ENCODE assay signal across 12 cellular contexts in genomic region chr17:38654411-38655398, GRCh38. TPM values are rescaled to one million over a fixed set of nuclear protein-coding genes. Genes with fewer than 3 reads are reported as not detected.
DNase-seq lines count a peak whose midpoint lies in the region; ATAC-seq and TF ChIP-seq lines count a peak whose summit lies in the region.
"Had no signal": no experiment of that assay in that cellular context is flagged by ENCODE, and none has a peak within 500 bp of the region (broad histone marks: within the 10 kb centered on the region; RNA-seq: fewer than 3 reads in every experiment).

No MANE protein-coding gene starts in this region.

- no peak overlapping the region for H3K4me3 Mint-ChIP-seq in WTC11
- H3K4me3 Mint-ChIP-seq: activated T-cell treated with anti-CD3 and anti-CD28 coated beads, Interleukin-2, amount 50 U/mL, for 24 hours had no signal

- no peak overlapping the region for H2BK120ac ChIP-seq in neuronal stem cell (ENCODE audit: low read depth, low read length)

- H3K27ac ChIP-seq in neuronal stem cell (replicated peaks; ENCODE audit: low read length) (no peak overlapping the region), breast epithelium (no peak overlapping the region)

- H3K23ac ChIP-seq in neuronal stem cell (ENCODE audit: low read depth, low read length, poor library complexity): no peak overlapping the region

- H3K36me3 ChIP-seq in neuronal stem cell (replicated peaks in 1 of 2; ENCODE audit: control insufficient read depth in 2 of 2, insufficient read depth in 2 of 2, low read length in 2 of 2) (no peaks in the 10 kb centered on the region), breast epithelium (no peaks in the 10 kb centered on the region)

- H3K18ac ChIP-seq in neuronal stem cell (ENCODE audit: low read length): peak overlapping the region; percentile 52

- intact Hi-C loops in breast epithelium (cut with DNase I; ENCODE audit: low total_unique reads): no loop called here

- POLR2A ChIA-PET in GM10248 (lab: Yijun Ruan, JAX): no interaction called here
- POLR2A ChIA-PET in WTC11 (lab: Charles Lee): no interaction called here

- H3K4me1 ChIP-seq in neuronal stem cell (ENCODE audit: control insufficient read depth in 2 of 2, insufficient read depth in 1 of 2, low read depth in 1 of 2, low read length in 2 of 2) (peaks cover 11 to 28% of the 10 kb centered on the region in 2 donors), breast epithelium (peaks cover 0 to 5% of the 10 kb centered on the region in 2 donors)

- no peak overlapping the region for H3K27ac Mint-ChIP-seq in WTC11
- H3K27ac Mint-ChIP-seq: activated T-cell treated with anti-CD3 and anti-CD28 coated beads, Interleukin-2, amount 50 U/mL, for 24 hours; CD14-positive monocyte had no signal

- no peak overlapping the region for H3K4me3 ChIP-seq in neuronal stem cell (ENCODE audit: low read length in 2 of 2)
- no peak overlapping the region for H3K4me3 ChIP-seq in breast epithelium

- TF ChIP-seq CTCF in GM10248 (IDR thresholded peaks at IDR 0.05; ENCODE audit: control extremely low read depth, extremely low read depth, low read depth, missing control alignments): no peak
- TF ChIP-seq CTCF in WTC11 (IDR thresholded peaks at IDR 0.05): no peak
- TF ChIP-seq CTCF in breast epithelium (IDR thresholded peaks at IDR 0.05): no peak

- ATAC-seq in GM21529 (IDR thresholded peaks at IDR 0.05; ENCODE audit: unreplicated experiment): peak; percentile 59
- peak; percentile 65 for ATAC-seq in WTC11

- H3K4ac ChIP-seq in neuronal stem cell (ENCODE audit: low read length): peak overlapping the region; percentile 72

- H2AFZ ChIP-seq in neuronal stem cell (ENCODE audit: low read length): peak overlapping the region; percentile 79

- H3K4me1 Mint-ChIP-seq in WTC11: peaks cover 30% of the 10 kb centered on the region

- no peak overlapping the region for H4K91ac ChIP-seq in neuronal stem cell (ENCODE audit: low read depth, low read length, poor library complexity)

- H2BK5ac ChIP-seq in neuronal stem cell (ENCODE audit: low read length): peak overlapping the region; percentile 26

- no peak overlapping the region for H2BK12ac ChIP-seq in neuronal stem cell (ENCODE audit: low read length)

- DNase-seq in GM10248 (ENCODE audit: extremely low spot score) (peak; percentile 70), WTC11 (ENCODE audit: low spot score) (peak; percentile 10), neuronal stem cell (ENCODE audit: low spot score) (no peak), NCI-H1436 (lab: John Stamatoyannopoulos, UW) (no peak), SIG-M5 treated with dmso at 0.1 percent for 504 hours (lab: John Stamatoyannopoulos, UW; ENCODE audit: unreplicated experiment) (no peak), breast epithelium (ENCODE audit: low spot score in 2 of 2) (no peak)
- DNase-seq in stimulated activated naive CD4-positive, alpha-beta T cell (lab: John Stamatoyannopoulos, UW): no peak
- DNase-seq: activated T-cell treated with anti-CD3 and anti-CD28 coated beads, Interleukin-2, amount 50 U/mL, for 24 hours; stimulated activated CD4-positive, alpha-beta T cell treated with anti-CD3 and anti-CD28 coated beads, Interleukin-4, amount 100 ng/mL, for 24 hours had no signal

- peak overlapping the region; percentile 90 for H2BK15ac ChIP-seq in neuronal stem cell (ENCODE audit: low read length)

- no peak for TF ChIP-seq POLR2A in breast epithelium (IDR thresholded peaks at IDR 0.05)

- no peak overlapping the region for H3K4me2 ChIP-seq in neuronal stem cell (ENCODE audit: insufficient read depth, low read length, poor library complexity, severe bottlenecking)

- no peak overlapping the region for H4K8ac ChIP-seq in neuronal stem cell (ENCODE audit: low read depth, low read length)

- WGBS in neuronal stem cell (ENCODE audit: extremely low coverage in 2 of 2, insufficient read length in 2 of 2, insufficient replicate concordance in 1 of 2), 2 donors: no CpG with 5 or more reads among the region's 21 CpGs

- H3K27me3 ChIP-seq in neuronal stem cell (ENCODE audit: control insufficient read depth in 3 of 3, insufficient read depth in 3 of 3, low read depth in 1 of 3, low read length in 3 of 3) (peaks cover 0 to 21% (median 0%) of the 10 kb centered on the region in 3 experiments), breast epithelium (no peaks in the 10 kb centered on the region)

- CTCF ChIA-PET in GM10248 (lab: Yijun Ruan, JAX) (interaction anchor here (2.1 to 22.9 kb wide), 3 partner anchors 11 to 100 kb away, joined by 10 to 416 read pairs (median 143); no protein-coding TSS in a partner anchor), WTC11 (lab: Charles Lee) (interaction anchor here (0.5 to 28.2 kb wide), 8 partner anchors 8 to 114 kb away, joined by 3 to 727 read pairs (median 3); partner anchors contain the start of gene SRCIN1)

- H3K27me3 Mint-ChIP-seq in WTC11 (ENCODE audit: low read depth): peaks cover 25% of the 10 kb centered on the region

- H3K9ac ChIP-seq in neuronal stem cell (ENCODE audit: low read depth, low read length, poor library complexity): no peak overlapping the region

- peak overlapping the region; percentile 89 for H2AK5ac ChIP-seq in neuronal stem cell (ENCODE audit: low read depth, low read length)

- H3K79me1 ChIP-seq in neuronal stem cell (ENCODE audit: low read depth, low read length): no peaks in the 10 kb centered on the region

- H3K9me3 Mint-ChIP-seq in WTC11: no peaks in the 10 kb centered on the region
- H3K9me3 Mint-ChIP-seq: activated T-cell treated with anti-CD3 and anti-CD28 coated beads, Interleukin-2, amount 50 U/mL, for 24 hours had no signal

- H3K9me3 ChIP-seq in neuronal stem cell (replicated peaks in 1 of 2; ENCODE audit: control insufficient read depth in 2 of 2, insufficient read depth in 1 of 2, low read depth in 1 of 2, low read length in 2 of 2) (no peaks in the 10 kb centered on the region), breast epithelium (no peaks in the 10 kb centered on the region)

- H3K36me3 Mint-ChIP-seq in WTC11: no peaks in the 10 kb centered on the region
- H3K36me3 Mint-ChIP-seq: CD14-positive monocyte had no signal

- no peak overlapping the region for H3K14ac ChIP-seq in neuronal stem cell (ENCODE audit: low read length)

TF ChIP-seq in WTC11, 78 proteins besides CTCF, POLR2A, EP300 and RAD21:
- no peak for TF ChIP-seq NFATC4 (CRISPR knock-in tag; IDR thresholded peaks at IDR 0.05)

RNA-seq across cellular contexts. Expression of gene EPOP, which starts 20.1 kb away (rescaled TPM):
- 8.7 to 12.3 TPM (median 9.0 TPM) in 3 replicates for total RNA-seq in WTC11 (2021)
- polyA plus RNA-seq in neuronal stem cell (2013, experiment 1 of 2): 17.0 TPM
- 16.8 TPM for polyA plus RNA-seq in neuronal stem cell (2013, experiment 2 of 2)
- total RNA-seq in breast epithelium: 1 to 10 TPM; 2.0 to 2.1 (median 2.0) TPM
- polyA plus RNA-seq: CD14-positive monocyte had no signal

RNA-seq across cellular contexts. Expression of gene SRCIN1, which starts 49.0 kb away (rescaled TPM):
- total RNA-seq in WTC11 (2021): 10.7 to 17.3 TPM (median 11.1 TPM) in 3 replicates
- 7.3 TPM for polyA plus RNA-seq in neuronal stem cell (2013, experiment 1 of 2)
- polyA plus RNA-seq in neuronal stem cell (2013, experiment 2 of 2): 7.4 TPM
- total RNA-seq in breast epithelium: 10 to 100 TPM in 1 of 3 donors, 1 to 10 TPM in 2; 4.2 to 10.8 (median 8.8) TPM
- total RNA-seq: fibroblast of villous mesenchyme had no signal
- polyA plus RNA-seq: CD14-positive monocyte had no signal

RNA-seq across cellular contexts. Expression of gene MLLT6, which starts 50.4 kb away (rescaled TPM):
- total RNA-seq in WTC11 (2021) (34.4 to 48.0 TPM (median 36.6 TPM) in 3 replicates), breast epithelium (100 to 1,000 TPM in 1 of 3 donors, 10 to 100 TPM in 2; 41.9 to 101 (median 90.5) TPM)
- 14.2 TPM for polyA plus RNA-seq in neuronal stem cell (2013, experiment 1 of 2)
- polyA plus RNA-seq in neuronal stem cell (2013, experiment 2 of 2): 14.1 TPM

Comparison
In these comparisons a context has a peak if more than half of its experiments do, and no peak if none do; other contexts are left out.
1. DNase-seq: peak in GM10248 (single experiment) and WTC11 (single experiment); none in neuronal stem cell (single experiment), NCI-H1436 (single experiment), SIG-M5 treated with dmso at 0.1 percent for 504 hours (single experiment), stimulated activated naive CD4-positive, alpha-beta T cell (0 of 6) and breast epithelium (0 of 2).